ENCODE assay signal across 36 cellular contexts in the genomic region with DNA sequence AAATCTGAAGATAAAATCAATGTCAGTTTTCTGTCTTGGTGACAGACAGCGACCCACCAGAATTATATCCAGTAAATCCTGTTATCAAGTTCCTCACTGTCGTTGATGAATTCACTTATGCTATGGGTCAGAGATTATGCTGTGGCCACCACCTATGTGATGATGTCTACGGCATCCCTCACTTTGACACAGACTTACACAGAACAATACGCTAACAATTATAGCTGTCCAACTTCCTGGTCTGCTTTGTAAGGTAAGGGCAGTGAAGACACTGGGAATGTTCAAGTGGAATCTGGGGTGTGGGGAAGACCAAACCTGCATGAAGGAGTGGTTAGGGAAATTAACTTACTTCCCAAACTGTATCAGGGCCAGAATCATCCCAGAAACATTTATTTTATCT. TPM values are rescaled to one million over a fixed set of nuclear protein-coding genes. Genes with fewer than 3 reads are reported as not detected.
"Had no signal": no experiment of that assay in that cellular context is flagged by ENCODE, and none has a peak within 500 bp of the region (broad histone marks: within the 10 kb centered on the region; RNA-seq: fewer than 3 reads in every experiment).

No MANE protein-coding gene starts in this region.

- H3K36me3 ChIP-seq: MG63 had no signal

- H3K4me3 ChIP-seq: MG63 had no signal

- H3K9me3 ChIP-seq: MG63 had no signal

- DNase-seq: Karpas-422, Kasumi-1, KG1, MG63, MM.1S, MV-4-11, NCI-H1048, NCI-H1092, NCI-H1092 treated with DMSO at 0.1 percent for 48 hours, NCI-H1105, NCI-H1105 treated with DMSO at 0.1 percent for 48 hours, NCI-H1417, NCI-H1417 treated with DMSO at 0.1 percent for 48 hours, NCI-H1436, NCI-H1436 treated with DMSO at 0.1 percent for 48 hours, NCI-H146, NCI-H1694, NCI-H1694 treated with DMSO at 0.1 percent for 48 hours, NCI-H187, NCI-H187 treated with DMSO at 0.1 percent for 48 hours, NCI-H1930, NCI-H2029, NCI-H2029 treated with DMSO at 0.1 percent for 48 hours, NCI-H2081, NCI-H2081 treated with DMSO at 0.1 percent for 48 hours, NCI-H2107, NCI-H2171, NCI-H2171 treated with DMSO at 0.1 percent for 48 hours, NCI-H2227 treated with DMSO at 0.1 percent for 48 hours, NCI-H226, NCI-H345, NCI-H446, NCI-H446 treated with DMSO at 0.1 percent for 48 hours, NCI-H510A had no signal

- H3K9ac ChIP-seq: KMS-11 had no signal

- H3K27ac ChIP-seq: KMS-11 had no signal

- H3K27me3 ChIP-seq: MG63 had no signal

- H3K4me2 ChIP-seq: KMS-11 had no signal

RNA-seq across cellular contexts. Expression of gene PAX6, which starts 19.3 kb away (rescaled TPM):
- total RNA-seq: MCF 10A had no signal
